24 cellular contexts compared by ENCODE assay signal in genomic region chr10:120963587-120964220, GRCh38.
DNase-seq lines count a peak whose midpoint lies in the region; ATAC-seq and TF ChIP-seq lines count a peak whose summit lies in the region.
"Had no signal": no experiment of that assay in that cellular context is flagged by ENCODE, and none has a peak within 500 bp of the region (broad histone marks: within the 10 kb centered on the region; RNA-seq: fewer than 3 reads in every experiment).

No MANE protein-coding gene starts in this region.

- no peak overlapping the region for H2AFZ ChIP-seq in smooth muscle cell (ENCODE audit: low read depth)

- H3K4me1 ChIP-seq in mucosa of descending colon (ENCODE audit: low read depth): no peaks in the 10 kb centered on the region
- peaks cover 4 to 40% (median 15%) of the 10 kb centered on the region in 4 donors for H3K4me1 ChIP-seq in upper lobe of left lung
- H3K4me1 ChIP-seq in right atrium auricular region: no peaks in the 10 kb centered on the region
- H3K4me1 ChIP-seq in smooth muscle cell (ENCODE audit: low read depth): peaks cover 36% of the 10 kb centered on the region
- H3K4me1 ChIP-seq: psoas muscle had no signal

- TF ChIP-seq CTCF in mucosa of descending colon (IDR thresholded peaks at IDR 0.05) (no peak), upper lobe of left lung (IDR thresholded peaks at IDR 0.05) (no peak), right atrium auricular region (IDR thresholded peaks at IDR 0.05) (no peak), smooth muscle cell (IDR thresholded peaks at IDR 0.05; ENCODE audit: borderline replicate concordance, insufficient read depth, poor library complexity, severe bottlenecking) (no peak)

- no peak overlapping the region for H3K9ac ChIP-seq in smooth muscle cell (ENCODE audit: low read depth)

- peak in 1 of 4 donors; percentile 8 for TF ChIP-seq POLR2A in upper lobe of left lung (IDR thresholded peaks at IDR 0.05)

- H3K4me3 ChIP-seq in mucosa of descending colon: no peak overlapping the region
- H3K4me3 ChIP-seq in upper lobe of left lung: no peak overlapping the region
- no peak overlapping the region for H3K4me3 ChIP-seq in right atrium auricular region
- no peak overlapping the region for H3K4me3 ChIP-seq in smooth muscle cell
- H3K4me3 ChIP-seq: adrenal gland, heart right ventricle, psoas muscle, transverse colon had no signal

- H3K27ac ChIP-seq in upper lobe of left lung (peak overlapping the region; percentile 64 to 83 (median 71)), right atrium auricular region (no peak overlapping the region), smooth muscle cell (ENCODE audit: low read depth) (no peak overlapping the region)
- H3K27ac ChIP-seq: 22Rv1, heart right ventricle, psoas muscle, transverse colon had no signal

- H3K36me3 ChIP-seq in mucosa of descending colon (ENCODE audit: low read depth): no peaks in the 10 kb centered on the region
- no peaks in the 10 kb centered on the region for H3K36me3 ChIP-seq in upper lobe of left lung
- H3K36me3 ChIP-seq in right atrium auricular region: no peaks in the 10 kb centered on the region
- H3K36me3 ChIP-seq in smooth muscle cell (ENCODE audit: low read depth): no peaks in the 10 kb centered on the region
- H3K36me3 ChIP-seq: adrenal gland, heart right ventricle, transverse colon had no signal

- intact Hi-C loops in mucosa of descending colon (cut with DNase I, micrococcal nuclease): no loop called here

- WGBS in upper lobe of left lung, 2 donors: 42 to 46% methylated on average over 5 of the region's 5 CpGs
- WGBS in smooth muscle cell (ENCODE audit: low lambda C conversion rate): 81% methylated on average over 5 of the region's 5 CpGs

- no peaks in the 10 kb centered on the region for H3K9me3 ChIP-seq in mucosa of descending colon
- H3K9me3 ChIP-seq in upper lobe of left lung: no peaks in the 10 kb centered on the region
- H3K9me3 ChIP-seq in right atrium auricular region: no peaks in the 10 kb centered on the region
- no peaks in the 10 kb centered on the region for H3K9me3 ChIP-seq in smooth muscle cell (replicated peaks; ENCODE audit: low read depth)
- H3K9me3 ChIP-seq: adrenal gland, psoas muscle, transverse colon had no signal

- H3K79me2 ChIP-seq in smooth muscle cell (ENCODE audit: low read depth): no peaks in the 10 kb centered on the region

- no peaks in the 10 kb centered on the region for H4K20me1 ChIP-seq in smooth muscle cell (ENCODE audit: low read depth)

- H3K27me3 ChIP-seq in upper lobe of left lung (no peaks in the 10 kb centered on the region), right atrium auricular region (no peaks in the 10 kb centered on the region), smooth muscle cell (ENCODE audit: low read depth) (no peaks in the 10 kb centered on the region)
- H3K27me3 ChIP-seq: adrenal gland, transverse colon had no signal

- peaks cover 14% of the 10 kb centered on the region for H3F3A ChIP-seq in smooth muscle cell (ENCODE audit: low read depth)

- peak in 1 of 4 donors; percentile 40 for TF ChIP-seq EP300 in upper lobe of left lung (IDR thresholded peaks at IDR 0.05)

- DNase-seq in DMS53 (lab: John Stamatoyannopoulos, UW) (peak; percentile 32), DMS53 treated with DMSO at 0.1 percent for 48 hours (lab: John Stamatoyannopoulos, UW; ENCODE audit: unreplicated experiment) (no peak), mucosa of descending colon (no peak), upper lobe of left lung (peak in 1 of 2 donors; percentile 66), right atrium auricular region (ENCODE audit: low spot score) (no peak), smooth muscle cell (lab: John Stamatoyannopoulos, UW; ENCODE audit: unreplicated experiment) (no peak)
- DNase-seq in activated naive CD4-positive, alpha-beta T cell treated with anti-CD3 and anti-CD28 coated beads, Interleukin-2, amount 50 U/mL, for 16 hours: no peak
- DNase-seq: activated CD4-positive, alpha-beta memory T cell treated with anti-CD3 and anti-CD28 coated beads, Interleukin-2, amount 10 ng/mL, durations not matched to agents 7 days and 5 days; activated CD8-positive, alpha-beta memory T cell treated with anti-CD3 and anti-CD28 coated beads, Interleukin-2, amount 50 U/mL, for 48 hours; activated naive CD4-positive, alpha-beta T cell treated with Interleukin-2 at 50 U/mL for 16 hours; dermis blood vessel endothelial cell; HCEC 1CT; heart right ventricle; MV-4-11; NCI-H2171; psoas muscle; Right ventricle myocardium superior; T-helper 2 cell had no signal

- ATAC-seq in esophagus mucosa (peak; percentile 36), mucosa of descending colon (peak; percentile 24), upper lobe of left lung (ENCODE audit: low FRiP score in 2 of 2) (peak; percentile 20 to 76)
- ATAC-seq: activated CD4-positive, CD25-positive, alpha-beta regulatory T cell treated with anti-CD3 and anti-CD28 coated beads, Interleukin-2, amount 50 U/mL, for 24 hours; psoas muscle; stimulated activated memory B cell treated with anti-CD40 and anti-IgM and Interleukin-4, amounts not matched to agents 10 μg/mL and 1 μg/mL and 100 μg/mL, for 72 hours had no signal

- H3K4me2 ChIP-seq in smooth muscle cell: no peak overlapping the region

Comparison
In these comparisons a context has a peak if more than half of its experiments do, and no peak if none do; other contexts are left out.
1. H3K27ac ChIP-seq: peak in upper lobe of left lung (4 of 4); none in right atrium auricular region (0 of 2) and smooth muscle cell (single experiment).
2. Peak in every context shown above with its lines, with median percentiles within 50 percentile points of each other: ATAC-seq.